8 cellular contexts compared by ENCODE assay signal in genomic region chr3:133038089-133038730, GRCh38. TPM values are rescaled to one million over a fixed set of nuclear protein-coding genes. Genes with fewer than 3 reads are reported as not detected.
DNase-seq lines count a peak whose midpoint lies in the region; ATAC-seq, FAIRE-seq and TF ChIP-seq lines count a peak whose summit lies in the region.

TSS of gene TMEM108 (plus strand) at chr3:133038391.

- H3K9me3 ChIP-seq in BE2C: no peaks in the 10 kb centered on the region
- H3K9me3 ChIP-seq in iPS-15b (ENCODE audit: control insufficient read depth, insufficient read depth, low read length): no peaks in the 10 kb centered on the region

- H3K4me3 Mint-ChIP-seq in brain: peak within 1 kb of the TSS; percentile 79 to 91 (median 84)

- DNase-seq in BE2C: peak; percentile 99
- peak; percentile 92 for DNase-seq in NCI-H82 (lab: John Stamatoyannopoulos, UW)
- DNase-seq in renal cortical epithelial cell (ENCODE audit: low read depth): peak; percentile 36
- no peak for DNase-seq in H54 (ENCODE audit: insufficient read length, low spot score)

- ATAC-seq in HG02884 (IDR thresholded peaks at IDR 0.05; ENCODE audit: unreplicated experiment) (peak; percentile 63), GM21381 (IDR thresholded peaks at IDR 0.05; ENCODE audit: unreplicated experiment) (no peak)

- no peak for TF ChIP-seq POLR2A in H54 (IDR thresholded peaks at IDR 0.05; ENCODE audit: low read depth, low read length)

- H3K36me3 Mint-ChIP-seq in brain: no peaks in the 10 kb centered on the region

- TF ChIP-seq CTCF in BE2C (IDR thresholded peaks at IDR 0.05; ENCODE audit: low read depth, low read length) (no peak), brain (conservative IDR thresholded peaks at IDR 0.05) (no peak)

- peaks cover 48% of the 10 kb centered on the region for H3K4me1 Mint-ChIP-seq in brain

- H3K27ac Mint-ChIP-seq in brain: peak within 1 kb of the TSS; percentile 3 to 95 (median 83)

- peak within 1 kb of the TSS; percentile 48 for H3K9ac ChIP-seq in iPS-15b (ENCODE audit: low read depth, low read length)

- H3K4me1 ChIP-seq in BE2C: peaks cover 14% of the 10 kb centered on the region
- H3K4me1 ChIP-seq in iPS-15b (ENCODE audit: control insufficient read depth, insufficient read depth, low read length): peaks cover 16% of the 10 kb centered on the region

- no peaks in the 10 kb centered on the region for H3K9me3 Mint-ChIP-seq in brain

- peaks cover 45% of the 10 kb centered on the region for H3K27me3 Mint-ChIP-seq in brain

- peak within 1 kb of the TSS; percentile 96 for H3K4me3 ChIP-seq in BE2C (ENCODE audit: low read depth, low read length)
- H3K4me3 ChIP-seq in iPS-15b (ENCODE audit: low read depth, low read length): peak within 1 kb of the TSS; percentile 78

- H3K36me3 ChIP-seq in BE2C (peaks cover 13% of the 10 kb centered on the region), iPS-15b (ENCODE audit: control insufficient read depth, insufficient read depth, low read length) (no peaks in the 10 kb centered on the region)

- H3K27me3 ChIP-seq in BE2C (no peaks in the 10 kb centered on the region), iPS-15b (ENCODE audit: control insufficient read depth, insufficient read depth, low read length) (peaks cover 20% of the 10 kb centered on the region)

- FAIRE-seq in H54 (lab: Jason Lieb, UNC): no peak

RNA-seq across cellular contexts. Expression of gene TMEM108, which starts in this region (rescaled TPM):
- 175 TPM for polyA plus RNA-seq in BE2C (2012; ENCODE audit: insufficient read depth, insufficient read length, low read depth)
- 95.9 TPM for polyA plus RNA-seq in brain (ENCODE audit: insufficient read depth, low read depth, low replicate concordance)
- 0.25 TPM in 1 of 2 replicates, not detected in the other for total RNA-seq in renal cortical epithelial cell

Comparison
In these comparisons a context has a peak if more than half of its experiments do, and no peak if none do; other contexts are left out.
1. Peak in DNase-seq in renal cortical epithelial cell; RNA of the gene not detected or under 1 TPM.